9 cellular contexts compared by ENCODE assay signal in the genomic region with DNA sequence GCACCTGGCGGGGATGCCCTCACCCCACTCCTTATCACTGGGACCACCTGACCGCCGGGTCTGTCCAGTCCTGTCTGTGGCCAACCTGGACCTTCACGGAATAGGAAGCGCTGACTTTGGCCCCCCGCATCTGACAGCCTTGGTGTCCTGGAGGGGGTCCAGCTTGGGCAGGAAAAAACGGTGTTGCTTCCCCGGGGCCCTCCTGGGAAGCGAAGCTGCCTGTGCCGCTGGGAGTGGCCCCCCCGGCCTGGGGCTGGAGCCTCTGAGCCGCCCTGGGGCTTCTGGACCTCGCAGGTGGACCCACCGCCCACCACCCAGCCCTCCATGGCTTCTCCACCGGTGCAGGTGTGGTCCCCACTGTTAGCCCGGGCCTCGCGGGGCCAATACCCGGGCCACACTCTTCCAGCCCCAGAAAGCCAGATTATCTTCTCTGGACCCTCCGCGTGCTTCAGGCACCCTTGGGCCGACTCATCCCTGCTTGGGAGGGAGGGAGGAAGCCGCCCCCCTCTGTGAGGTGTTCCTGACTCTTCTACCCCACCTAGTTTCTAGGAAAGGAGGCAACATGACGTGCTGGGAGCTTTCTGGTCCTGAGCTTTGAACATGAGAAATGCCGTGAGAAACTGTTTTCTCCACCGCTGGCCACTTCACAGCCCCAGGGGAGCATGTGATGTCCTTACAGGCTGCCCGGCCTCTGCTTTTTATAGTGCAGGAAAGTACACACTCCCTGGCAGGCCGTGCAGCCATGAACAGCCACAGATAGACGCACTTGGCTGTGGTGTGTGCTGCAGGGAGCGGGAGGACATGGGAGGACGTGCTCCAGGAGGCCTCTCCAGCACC. TPM values are rescaled to one million over a fixed set of nuclear protein-coding genes. Genes with fewer than 3 reads are reported as not detected.
DNase-seq lines count a peak whose midpoint lies in the region; ATAC-seq and TF ChIP-seq lines count a peak whose summit lies in the region.
"Had no signal": no experiment of that assay in that cellular context is flagged by ENCODE, and none has a peak within 500 bp of the region (broad histone marks: within the 10 kb centered on the region; RNA-seq: fewer than 3 reads in every experiment).

No MANE protein-coding gene starts in this region.

- intact Hi-C loops in IMR-90 (cut with micrococcal nuclease), result no loop called here
- intact Hi-C loops in naive thymus-derived CD4-positive, alpha-beta T cell (cut with micrococcal nuclease), result no loop called here

- peak overlapping the region in 3 of 9 donors; percentile 41 to 80 (median 61) for H3K27ac Mint-ChIP-seq in naive thymus-derived CD4-positive, alpha-beta T cell

- peak overlapping the region; percentile 96 for H2AFZ ChIP-seq in IMR-90 (replicated peaks; ENCODE audit: low read length, poor library complexity)

- H4K8ac ChIP-seq in IMR-90 (ENCODE audit: low read depth in 2 of 2, low read length in 2 of 2), result peak overlapping the region in 1 of 2 experiments; percentile 43; a peak in 2 of 4 replicates

- peak overlapping the region; percentile 87 for H2AK9ac ChIP-seq in IMR-90 (replicated peaks; ENCODE audit: low read depth, low read length, poor library complexity)

- peaks cover 24% of the 10 kb centered on the region for H3K9me1 ChIP-seq in IMR-90 (ENCODE audit: insufficient read depth, low read length)

- peak overlapping the region; percentile 85 for H3K4me2 ChIP-seq in IMR-90 (ENCODE audit: low read depth, low read length)

- peaks cover 7 to 31% of the 10 kb centered on the region in 2 experiments; a peak in 2 of 4 replicates for H3K79me1 ChIP-seq in IMR-90 (ENCODE audit: low read depth in 1 of 2, low read length in 2 of 2)

- H3K27me3 ChIP-seq in IMR-90 (ENCODE audit: control insufficient read depth, insufficient read depth, low read length), result peaks cover 2% of the 10 kb centered on the region; the same call in 1 of the 2 replicates
- H3K27me3 ChIP-seq in naive thymus-derived CD4-positive, alpha-beta T cell (ENCODE audit: control insufficient read depth in 2 of 2, insufficient read depth in 2 of 2, low read length in 2 of 2), result no peaks in the 10 kb centered on the region

- H3K4me1 Mint-ChIP-seq in naive thymus-derived CD4-positive, alpha-beta T cell, result peaks cover 0 to 9% (median 6%) of the 10 kb centered on the region in 7 donors

- H3K4me3 Mint-ChIP-seq in naive thymus-derived CD4-positive, alpha-beta T cell, result peak overlapping the region; percentile 58 to 91 (median 85)

- in situ Hi-C loops in IMR-90 (cut with MboI; ENCODE audit: low sequenced_read_pairs), result loop anchor here (5.0 kb wide), 1 partner anchor 57 kb away; no protein-coding TSS in a partner anchor

- DNase-seq in AG04449 (ENCODE audit: low read depth, low spot score), result no peak
- DNase-seq in IMR-90, result no peak
- DNase-seq in epithelial cell of esophagus (ENCODE audit: low read depth), result peak; percentile 27
- DNase-seq in naive thymus-derived CD4-positive, alpha-beta T cell, result no peak
- no peak for DNase-seq in stimulated activated CD4-positive, alpha-beta T cell treated with anti-CD3 and anti-CD28 coated beads, Interleukin-4, amount 100 ng/mL, for 1 hour
- no peak for DNase-seq in T-helper 9 cell
- DNase-seq in amniotic stem cell (lab: John Stamatoyannopoulos, UW), result no peak

- no peak overlapping the region for H3K56ac ChIP-seq in IMR-90 (ENCODE audit: extremely low read depth, insufficient read depth, low read length)

- TF ChIP-seq CTCF in AG04449 (IDR thresholded peaks at IDR 0.05; ENCODE audit: insufficient read depth, low read length, missing control alignments) (no peak), IMR-90 (conservative IDR thresholded peaks at IDR 0.05; ENCODE audit: low read depth, low read length) (no peak), epithelial cell of esophagus (IDR thresholded peaks at IDR 0.05; ENCODE audit: insufficient read depth, low read depth, low read length, missing control alignments) (no peak)

- TF ChIP-seq POLR2A in IMR-90 (IDR thresholded peaks at IDR 0.05; ENCODE audit: low read depth, low read length), result no peak

- H3K9me3 Mint-ChIP-seq in naive thymus-derived CD4-positive, alpha-beta T cell, result no peaks in the 10 kb centered on the region

- H3K14ac ChIP-seq in IMR-90 (replicated peaks; ENCODE audit: low read depth, low read length), result 0 out of 2 replicates have a peak overlapping the region, but pooled peaks have one; percentile 48

- no peak for ATAC-seq in IMR-90 (ENCODE audit: low read depth)
- ATAC-seq in naive thymus-derived CD4-positive, alpha-beta T cell, result no peak
- no peak for ATAC-seq in GM19467 (IDR thresholded peaks at IDR 0.05; ENCODE audit: unreplicated experiment)

- H2BK20ac ChIP-seq in IMR-90 (ENCODE audit: low read depth, low read length), result peak overlapping the region; percentile 61

- dilution Hi-C loops in IMR-90 (cut with HindIII; ENCODE audit: low sequenced_read_pairs, unreplicated experiment), result no loop called here

- peak overlapping the region; percentile 74 for H3K4ac ChIP-seq in IMR-90 (ENCODE audit: low read depth, low read length)

- no peak overlapping the region for H2BK5ac ChIP-seq in IMR-90 (ENCODE audit: low read depth, low read length, poor library complexity, severe bottlenecking)

- H3K9ac ChIP-seq in IMR-90 (ENCODE audit: low read depth, low read length), result peak overlapping the region; percentile 76; the same call in 1 of the 2 replicates

- peaks cover 33% of the 10 kb centered on the region for H3K4me1 ChIP-seq in IMR-90 (ENCODE audit: control insufficient read depth, insufficient read depth, low read length)
- peaks cover 4% of the 10 kb centered on the region in 2 donors for H3K4me1 ChIP-seq in naive thymus-derived CD4-positive, alpha-beta T cell (ENCODE audit: control insufficient read depth in 2 of 2, insufficient read depth in 2 of 2, low read length in 2 of 2)

- H2BK15ac ChIP-seq in IMR-90 (ENCODE audit: low read depth, low read length), result peak overlapping the region; percentile 65; the same call in 2 of the 3 replicates

- peak overlapping the region; percentile 66 for H3K23ac ChIP-seq in IMR-90 (ENCODE audit: low read depth, low read length)

- no peak for TF ChIP-seq RAD21 in IMR-90 (IDR thresholded peaks at IDR 0.05; ENCODE audit: low read length)

- peak overlapping the region; percentile 52; the same call in 1 of the 2 replicates for H4K91ac ChIP-seq in IMR-90 (ENCODE audit: insufficient read depth, low read depth, low read length)

- peaks cover 0 to 79% (median 20%) of the 10 kb centered on the region in 5 donors for H3K27me3 Mint-ChIP-seq in naive thymus-derived CD4-positive, alpha-beta T cell

- 0 out of 2 replicates have a peak overlapping the region, but pooled peaks have one; percentile 4 for H4K5ac ChIP-seq in IMR-90 (ENCODE audit: low read depth, low read length)

- H3K18ac ChIP-seq in IMR-90 (ENCODE audit: low read depth, low read length), result no peak overlapping the region

- POLR2A ChIA-PET in AG04449 (lab: Yijun Ruan, JAX) (no interaction called here), IMR-90 (lab: Charles Lee; ENCODE audit: unreplicated experiment) (no interaction called here)
- POLR2A ChIA-PET in naive thymus-derived CD4-positive, alpha-beta T cell (lab: Charles Lee), result no interaction called here

- no peaks in the 10 kb centered on the region for H3K36me3 ChIP-seq in IMR-90 (ENCODE audit: control insufficient read depth, insufficient read depth, low read length)
- H3K36me3 ChIP-seq in naive thymus-derived CD4-positive, alpha-beta T cell (ENCODE audit: control insufficient read depth in 2 of 3, insufficient read depth in 3 of 3, low read length in 3 of 3), result no peaks in the 10 kb centered on the region

- H3K36me3 Mint-ChIP-seq in naive thymus-derived CD4-positive, alpha-beta T cell, result no peaks in the 10 kb centered on the region

- CTCF ChIA-PET in AG04449 (lab: Yijun Ruan, JAX), result interaction anchor here (0.6 to 6.0 kb wide), 7 partner anchors 8 to 1076 kb away, joined by 4 to 60 read pairs (median 11); partner anchors contain the start of gene GAA
- CTCF ChIA-PET in IMR-90 (lab: Yijun Ruan, JAX), result interaction anchor here (0.8 kb wide), 1 partner anchor 57 kb away, joined by 3 read pairs; no protein-coding TSS in a partner anchor
- CTCF ChIA-PET in naive thymus-derived CD4-positive, alpha-beta T cell (lab: Charles Lee), result interaction anchor here (0.6 to 0.7 kb wide), 2 partner anchors 121 to 1502 kb away, joined by 3 to 5 read pairs; no protein-coding TSS in a partner anchor

- no peaks in the 10 kb centered on the region for H3K9me3 ChIP-seq in IMR-90 (ENCODE audit: control insufficient read depth, insufficient read depth, low read length)
- H3K9me3 ChIP-seq in naive thymus-derived CD4-positive, alpha-beta T cell (ENCODE audit: control insufficient read depth in 2 of 3, low read length in 3 of 3), result no peaks in the 10 kb centered on the region

- H2AK5ac ChIP-seq in IMR-90 (ENCODE audit: low read depth, low read length), result peak overlapping the region; percentile 87

- WGBS in IMR-90 (ENCODE audit: extremely low coverage in 2 of 2, insufficient read length in 1 of 2), 2 experiments, result 65% methylated on average over 12 of the region's 31 CpGs; no CpG with 5 or more reads in 1 of the 2 experiments

- H4K20me1 ChIP-seq in IMR-90 (ENCODE audit: insufficient read depth, low read length), result no peaks in the 10 kb centered on the region

- peak overlapping the region; percentile 28 for H2BK120ac ChIP-seq in IMR-90 (ENCODE audit: low read depth, low read length)

- H3K27ac ChIP-seq in IMR-90 (ENCODE audit: insufficient read depth, low read length), result no peak overlapping the region
- H3K27ac ChIP-seq in naive thymus-derived CD4-positive, alpha-beta T cell (ENCODE audit: low read depth, low read length), result no peak overlapping the region

- BruUV-seq in IMR-90 (replicated peaks; lab: Mats Ljungman, UMichigan), result no TSS peak

- H3K4me3 ChIP-seq in AG04449 (ENCODE audit: low read depth, low read length), result peak overlapping the region; percentile 59
- peak overlapping the region; percentile 85 for H3K4me3 ChIP-seq in IMR-90 (ENCODE audit: insufficient read depth, low read depth, low read length)
- H3K4me3 ChIP-seq in epithelial cell of esophagus (ENCODE audit: low read length), result peak overlapping the region; percentile 39
- no peak overlapping the region for H3K4me3 ChIP-seq in naive thymus-derived CD4-positive, alpha-beta T cell (ENCODE audit: low read length)
- H3K4me3 ChIP-seq: GM12878 had no signal

RNA-seq across cellular contexts. Expression of gene C1QTNF1, which starts 1.1 kb away (rescaled TPM):
- total RNA-seq in IMR-90 (2012; rRNA removed), result 1.7 and 3.4 TPM in 2 replicates
- 8.4 and 9.0 TPM in 2 replicates for polyA plus RNA-seq in IMR-90 (2012; rRNA removed)
- polyA plus RNA-seq in IMR-90 (2012; cell fraction: cytosol; rRNA removed), result 5.2 and 16.8 TPM in 2 replicates
- polyA plus RNA-seq in IMR-90 (2012; cell fraction: nucleus; rRNA removed; ENCODE audit: low replicate concordance), result 7.4 and 9.5 TPM in 2 replicates
- total RNA-seq in naive thymus-derived CD4-positive, alpha-beta T cell, result under 1 TPM in 1 of 5 experiments, not detected in 4; 0.10 TPM
- not detected for polyA plus RNA-seq in naive thymus-derived CD4-positive, alpha-beta T cell

RNA-seq across cellular contexts. Expression of gene CANT1, which starts 15.6 kb away (rescaled TPM):
- 50.0 and 51.8 TPM in 2 replicates for total RNA-seq in IMR-90 (2012; rRNA removed)
- 73.4 and 90.7 TPM in 2 replicates for polyA plus RNA-seq in IMR-90 (2012; rRNA removed)
- polyA plus RNA-seq in IMR-90 (2012; cell fraction: cytosol; rRNA removed), result 61.1 and 63.0 TPM in 2 replicates
- polyA plus RNA-seq in IMR-90 (2012; cell fraction: nucleus; rRNA removed; ENCODE audit: low replicate concordance), result 33.7 and 43.7 TPM in 2 replicates
- 10 to 100 TPM; 40.1 to 82.2 (median 43.0) TPM for total RNA-seq in naive thymus-derived CD4-positive, alpha-beta T cell
- 10 to 100 TPM; 11.2 to 11.4 TPM for polyA plus RNA-seq in naive thymus-derived CD4-positive, alpha-beta T cell

RNA-seq across cellular contexts. Expression of gene LGALS3BP, which starts 45.4 kb away (rescaled TPM):
- total RNA-seq in IMR-90 (2012; rRNA removed), result 33.7 and 34.7 TPM in 2 replicates
- 249 and 273 TPM in 2 replicates for polyA plus RNA-seq in IMR-90 (2012; rRNA removed)
- 146 and 259 TPM in 2 replicates for polyA plus RNA-seq in IMR-90 (2012; cell fraction: cytosol; rRNA removed)
- 165 and 308 TPM in 2 replicates for polyA plus RNA-seq in IMR-90 (2012; cell fraction: nucleus; rRNA removed; ENCODE audit: low replicate concordance)
- total RNA-seq in naive thymus-derived CD4-positive, alpha-beta T cell, result 100 to 1,000 TPM in 1 of 5 experiments, 10 to 100 TPM in 4; 44.7 to 267 (median 53.9) TPM
- 100 to 1,000 TPM; 116 to 122 TPM for polyA plus RNA-seq in naive thymus-derived CD4-positive, alpha-beta T cell

RNA-seq across cellular contexts. Expression of gene ENGASE, which starts 49.5 kb away (rescaled TPM):
- 2.5 and 3.9 TPM in 2 replicates for total RNA-seq in IMR-90 (2012; rRNA removed)
- 10.4 and 12.1 TPM in 2 replicates for polyA plus RNA-seq in IMR-90 (2012; rRNA removed)
- 5.4 and 8.9 TPM in 2 replicates for polyA plus RNA-seq in IMR-90 (2012; cell fraction: cytosol; rRNA removed)
- polyA plus RNA-seq in IMR-90 (2012; cell fraction: nucleus; rRNA removed; ENCODE audit: low replicate concordance), result 108 and 158 TPM in 2 replicates
- 100 to 1,000 TPM in 2 of 5 experiments, 10 to 100 TPM in 3; 41.5 to 214 (median 85.9) TPM for total RNA-seq in naive thymus-derived CD4-positive, alpha-beta T cell
- 1 to 10 TPM; 3.8 to 6.4 TPM for polyA plus RNA-seq in naive thymus-derived CD4-positive, alpha-beta T cell
